Comparison of ENCODE assay signal across 12 cellular contexts in genomic region chr16:72013888-72014538, GRCh38. TPM values are rescaled to one million over a fixed set of nuclear protein-coding genes. Genes with fewer than 3 reads are reported as not detected.
DNase-seq lines count a peak whose midpoint lies in the region; ATAC-seq and TF ChIP-seq lines count a peak whose summit lies in the region.
"Had no signal": no experiment of that assay in that cellular context is flagged by ENCODE, and none has a peak within 500 bp of the region (broad histone marks: within the 10 kb centered on the region; RNA-seq: fewer than 3 reads in every experiment).

No MANE protein-coding gene starts in this region.

- H3K4me1 Mint-ChIP-seq in progenitor cell of endocrine pancreas (ENCODE audit: low read depth) = peaks cover 7% of the 10 kb centered on the region

- intact Hi-C loops in left cardiac atrium (cut with DNase I) = no loop called here

- H3K4me3 Mint-ChIP-seq in progenitor cell of endocrine pancreas (ENCODE audit: low read depth) = no peak overlapping the region

- peak overlapping the region; percentile 34 for H3K27ac Mint-ChIP-seq in progenitor cell of endocrine pancreas

- ATAC-seq in left cardiac atrium (peak; percentile 58 to 76), GM18861 (IDR thresholded peaks at IDR 0.05; ENCODE audit: unreplicated experiment) (no peak), HG03196 (IDR thresholded peaks at IDR 0.05; ENCODE audit: unreplicated experiment) (no peak), GM21576 (IDR thresholded peaks at IDR 0.05; ENCODE audit: unreplicated experiment) (no peak)

- no peaks in the 10 kb centered on the region for H3K27me3 Mint-ChIP-seq in progenitor cell of endocrine pancreas

- H3K36me3 Mint-ChIP-seq in progenitor cell of endocrine pancreas (ENCODE audit: insufficient read depth) = peaks cover 12% of the 10 kb centered on the region

- no peak for TF ChIP-seq CTCF in progenitor cell of endocrine pancreas (IDR thresholded peaks at IDR 0.05; ENCODE audit: unreplicated experiment)

- H3K9me3 Mint-ChIP-seq in progenitor cell of endocrine pancreas (ENCODE audit: low read depth) = no peaks in the 10 kb centered on the region

- DNase-seq in HUDEP-2 (lab: John Stamatoyannopoulos, UW; ENCODE audit: unreplicated experiment in 76 of 76) = peak in 74 of 76 experiments; percentile 57 to 96 (median 84)
- peak; percentile 39 for DNase-seq in UCSD-AML1 (lab: John Stamatoyannopoulos, UW; ENCODE audit: unreplicated experiment)
- peak; percentile 71 for DNase-seq in left cardiac atrium
- DNase-seq in progenitor cell of endocrine pancreas (ENCODE audit: low spot score, unreplicated experiment) = no peak
- no peak for DNase-seq in COLO829 (ENCODE audit: low spot score)
- DNase-seq: DMS 273 treated with DMSO at 0.1 percent for 48 hours, Karpas-422, transverse colon had no signal

RNA-seq across cellular contexts. Expression of gene DHODH, which starts 5.5 kb away (rescaled TPM):
- 10 to 100 TPM; 34.5 to 44.3 TPM for total RNA-seq in left cardiac atrium
- 13.4 and 13.7 TPM in 2 replicates for total RNA-seq in progenitor cell of endocrine pancreas

RNA-seq across cellular contexts. Expression of gene PKD1L3, which starts 13.8 kb away (rescaled TPM):
- total RNA-seq in left cardiac atrium (under 1 TPM; 0.71 to 0.91 TPM), progenitor cell of endocrine pancreas (0.19 and 0.27 TPM in 2 replicates)
- total RNA-seq: NCI-H460 had no signal

RNA-seq across cellular contexts. Expression of gene HP, which starts 40.3 kb away (rescaled TPM):
- total RNA-seq in left cardiac atrium (100 to 1,000 TPM; 192 to 348 TPM), progenitor cell of endocrine pancreas (not detected in 2 replicates)
- total RNA-seq: NCI-H460 had no signal

RNA-seq across cellular contexts. Expression of gene HPR, which starts 49.0 kb away (rescaled TPM):
- total RNA-seq in left cardiac atrium = 10 to 100 TPM in 1 of 2 donors, 1 to 10 TPM in 1; 9.2 to 18.1 TPM
- total RNA-seq in progenitor cell of endocrine pancreas = 0.46 TPM in 1 of 2 replicates, not detected in the other
- total RNA-seq: NCI-H460, transverse colon had no signal

Comparison
In these comparisons a context has a peak if more than half of its experiments do, and no peak if none do; other contexts are left out.
1. DNase-seq: peak in HUDEP-2 (74 of 76), UCSD-AML1 (single experiment) and left cardiac atrium (single experiment); none in progenitor cell of endocrine pancreas (single experiment) and COLO829 (single experiment).
2. ATAC-seq: peak in left cardiac atrium (2 of 2); none in GM18861 (single experiment), HG03196 (single experiment) and GM21576 (single experiment).
3. RNA of gene HP, which starts 40.3 kb away (total RNA-seq): 192 to 348 TPM in left cardiac atrium; not detected in progenitor cell of endocrine pancreas; every median in the first group is over 100 times any median in the second.